26 cellular contexts compared by ENCODE assay signal in the genomic region with DNA sequence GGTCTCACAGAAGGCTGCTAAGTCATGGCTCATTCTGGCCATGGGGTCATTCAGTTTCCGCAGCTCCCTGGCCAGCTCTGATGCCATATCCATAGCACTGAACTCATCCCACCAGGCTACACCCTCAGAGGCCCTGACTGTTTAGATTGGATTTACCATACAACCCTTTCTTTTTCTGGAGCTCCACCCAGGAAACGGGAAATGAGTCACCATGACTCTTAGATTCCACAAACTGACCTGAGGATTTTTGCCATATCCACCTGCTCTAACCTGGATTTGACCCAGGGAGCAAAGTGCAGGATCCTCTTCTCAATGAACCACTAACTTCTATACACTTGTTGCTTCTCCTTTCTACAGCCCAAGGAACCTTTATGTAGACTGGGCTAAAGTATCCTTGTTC. TPM values are rescaled to one million over a fixed set of nuclear protein-coding genes. Genes with fewer than 3 reads are reported as not detected.
DNase-seq lines count a peak whose midpoint lies in the region; ATAC-seq, FAIRE-seq and TF ChIP-seq lines count a peak whose summit lies in the region.
"Had no signal": no experiment of that assay in that cellular context is flagged by ENCODE, and none has a peak within 500 bp of the region (broad histone marks: within the 10 kb centered on the region; RNA-seq: fewer than 3 reads in every experiment).

No MANE protein-coding gene starts in this region.

- H4K20me1 ChIP-seq in PC-9 (ENCODE audit: insufficient read depth), result no peaks in the 10 kb centered on the region

- FAIRE-seq in A549 (lab: Jason Lieb, UNC), result no peak
- FAIRE-seq: astrocyte, GM18507 had no signal

- TF ChIP-seq RAD21 in A549 (conservative IDR thresholded peaks at IDR 0.05 in 1 of 2, IDR thresholded peaks at IDR 0.05 in 1 of 2), result no peak

- no peaks in the 10 kb centered on the region for H3K79me2 ChIP-seq in PC-9 (ENCODE audit: low read depth)

- no peaks in the 10 kb centered on the region for H3K9me2 ChIP-seq in PC-9 (ENCODE audit: insufficient read depth)

- no peak overlapping the region for H2AFZ ChIP-seq in PC-9

- BruUV-seq in PC-9 (replicated peaks; lab: Mats Ljungman, UMichigan), result no TSS peak

- TF ChIP-seq CTCF in A549 (IDR thresholded peaks at IDR 0.05) (no peak), PC-9 (conservative IDR thresholded peaks at IDR 0.05) (no peak)

- ATAC-seq in A549 (peak; percentile 54 to 59; a peak in 4 of 6 replicates), HG03196 (IDR thresholded peaks at IDR 0.05; ENCODE audit: unreplicated experiment) (no peak)
- ATAC-seq in activated T-helper 17 cell treated with anti-CD3 and anti-CD28 coated beads, Interleukin-2, amount 50 U/mL, for 72 hours (replicated peaks), result no peak
- ATAC-seq: activated T-cell treated with anti-CD3 and anti-CD28 coated beads, Interleukin-2, amount 50 U/mL, for 4 hours; heart left ventricle; T-helper 17 cell had no signal

- peaks cover 47% of the 10 kb centered on the region for H3F3A ChIP-seq in PC-9 (ENCODE audit: insufficient read depth, low read depth)

- TF ChIP-seq POLR2A in A549 (IDR thresholded peaks at IDR 0.05; ENCODE audit: low read length), result no peak

- no peak overlapping the region for H3K4me3 Mint-ChIP-seq in activated T-helper 17 cell treated with anti-CD3 and anti-CD28 coated beads, Interleukin-2, amount 50 U/mL, for 72 hours
- H3K4me3 Mint-ChIP-seq: activated naive CD4-positive, alpha-beta T cell treated with anti-CD3 and anti-CD28 coated beads, Interleukin-2, amount 10 ng/mL, durations not matched to agents 7 days and 5 days; activated T-cell treated with anti-CD3 and anti-CD28 coated beads, Interleukin-2, amount 50 U/mL, for 4 hours; CD14-positive monocyte; H9; immature natural killer cell; T-helper 17 cell had no signal

- no peaks in the 10 kb centered on the region for H3K9me3 ChIP-seq in A549
- H3K9me3 ChIP-seq in PC-9 (ENCODE audit: insufficient read depth, low read depth), result peaks cover 6% of the 10 kb centered on the region; the same call in 1 of the 2 replicates
- H3K9me3 ChIP-seq: SJCRH30, vagina had no signal

- no peaks in the 10 kb centered on the region for H3K9me3 Mint-ChIP-seq in activated T-helper 17 cell treated with anti-CD3 and anti-CD28 coated beads, Interleukin-2, amount 50 U/mL, for 72 hours
- H3K9me3 Mint-ChIP-seq: activated naive CD4-positive, alpha-beta T cell treated with anti-CD3 and anti-CD28 coated beads, Interleukin-2, amount 10 ng/mL, durations not matched to agents 7 days and 5 days had no signal

- POLR2A ChIA-PET in A549 (lab: Yijun Ruan, JAX) (no interaction called here), PC-9 (lab: Charles Lee; ENCODE audit: unreplicated experiment) (interaction anchor here (1.0 kb wide), 2 partner anchors 20 to 49 kb away, joined by 4 to 9 read pairs; a partner anchor contains a TSS)

- no peaks in the 10 kb centered on the region for H3K27me3 ChIP-seq in PC-9 (ENCODE audit: insufficient read depth, low read depth)
- H3K27me3 ChIP-seq: SJCRH30, vagina had no signal

- 17% methylated on average over 2 of the region's 2 CpGs for WGBS in A549 (ENCODE audit: missing lambda C conversion rate)

- H3K36me3 ChIP-seq in PC-9 (ENCODE audit: low read depth), result 0 out of 2 replicates have a peak, but pooled peaks cover 12% of the 10 kb centered on the region
- H3K36me3 ChIP-seq: heart left ventricle, SJCRH30, vagina had no signal

- intact Hi-C loops in PC-9 (cut with micrococcal nuclease; ENCODE audit: unreplicated experiment), result loop anchor here (1.0 to 5.0 kb wide), 3 partner anchors 49 to 651 kb away; a partner anchor contains a TSS

- TF ChIP-seq EP300 in A549 (IDR thresholded peaks at IDR 0.05), result no peak

- H3K27me3 Mint-ChIP-seq in activated T-helper 17 cell treated with anti-CD3 and anti-CD28 coated beads, Interleukin-2, amount 50 U/mL, for 72 hours, result peaks cover 30% of the 10 kb centered on the region

- no peaks in the 10 kb centered on the region for H3K4me1 Mint-ChIP-seq in activated T-helper 17 cell treated with anti-CD3 and anti-CD28 coated beads, Interleukin-2, amount 50 U/mL, for 72 hours
- H3K4me1 Mint-ChIP-seq: activated naive CD4-positive, alpha-beta T cell treated with anti-CD3 and anti-CD28 coated beads, Interleukin-2, amount 10 ng/mL, durations not matched to agents 7 days and 5 days; CD14-positive monocyte; H9; immature natural killer cell; T-helper 17 cell had no signal

- peaks cover 15% of the 10 kb centered on the region; the same call in 2 of the 3 replicates for H3K4me1 ChIP-seq in A549
- peaks cover 47% of the 10 kb centered on the region for H3K4me1 ChIP-seq in PC-9 (replicated peaks; ENCODE audit: insufficient read depth)
- H3K4me1 ChIP-seq: heart left ventricle, SJCRH30, vagina had no signal

- CTCF ChIA-PET in A549 (lab: Yijun Ruan, JAX) (interaction anchor here (2.0 kb wide), 1 partner anchor 26 kb away, joined by 9 read pairs; no protein-coding TSS in a partner anchor), PC-9 (lab: Charles Lee) (interaction anchor here (0.7 to 1.8 kb wide), 2 partner anchors 11 to 26 kb away, joined by 3 to 8 read pairs; no protein-coding TSS in a partner anchor)

- H3K4me3 ChIP-seq in A549 (no peak overlapping the region), PC-9 (no peak overlapping the region)
- H3K4me3 ChIP-seq: heart left ventricle, SJCRH30, vagina had no signal

- H3K4me2 ChIP-seq in A549 (peak overlapping the region; percentile 21; the same call in 2 of the 3 replicates), PC-9 (peak overlapping the region; percentile 77)

- no peaks in the 10 kb centered on the region for H3K36me3 Mint-ChIP-seq in activated T-helper 17 cell treated with anti-CD3 and anti-CD28 coated beads, Interleukin-2, amount 50 U/mL, for 72 hours (ENCODE audit: low read depth)
- H3K36me3 Mint-ChIP-seq: activated naive CD4-positive, alpha-beta T cell treated with anti-CD3 and anti-CD28 coated beads, Interleukin-2, amount 10 ng/mL, durations not matched to agents 7 days and 5 days; CD14-positive monocyte; immature natural killer cell had no signal

- H3K27ac Mint-ChIP-seq in activated T-helper 17 cell treated with anti-CD3 and anti-CD28 coated beads, Interleukin-2, amount 50 U/mL, for 72 hours, result no peak overlapping the region
- H3K27ac Mint-ChIP-seq: activated naive CD4-positive, alpha-beta T cell treated with anti-CD3 and anti-CD28 coated beads, Interleukin-2, amount 10 ng/mL, durations not matched to agents 7 days and 5 days; CD14-positive monocyte; H9; T-helper 17 cell had no signal

- DNase-seq in A549 (ENCODE audit: low read depth in 1 of 2, low spot score in 1 of 2) (peak in 1 of 2 experiments; percentile 64), HCEC 1CT (peak; percentile 6), PC-9 (peak; percentile 82 to 98), epithelial cell of prostate (ENCODE audit: low read depth, low spot score) (peak; percentile 55), iPS-NIHi11 (ENCODE audit: low spot score) (no peak), cerebellum (ENCODE audit: low spot score) (no peak)
- DNase-seq: activated naive CD4-positive, alpha-beta T cell treated with anti-CD3 and anti-CD28 coated beads, Interleukin-2, amount 10 ng/mL, durations not matched to agents 7 days and 5 days; activated T-cell treated with anti-CD3 and anti-CD28 coated beads, Interleukin-2, amount 50 U/mL, for 4 hours; H9; heart left ventricle; immature natural killer cell; KG1; NCI-H2081 treated with DMSO at 0.1 percent for 48 hours; NCI-H524 treated with DMSO at 0.1 percent for 48 hours; occipital lobe; retina; stimulated activated CD8-positive, alpha-beta memory T cell treated with anti-CD3 and anti-CD28 coated beads, Interleukin-4, amount 100 ng/mL, for 48 hours; T-helper 17 cell had no signal

- no peak overlapping the region; a peak in 1 of 6 replicates for H3K27ac ChIP-seq in A549
- H3K27ac ChIP-seq in PC-9, result peak overlapping the region; percentile 100
- peak overlapping the region; percentile 92 for H3K27ac ChIP-seq in epithelial cell of prostate
- H3K27ac ChIP-seq: heart left ventricle, HL-60, SJCRH30, vagina had no signal

TF ChIP-seq in A549, 52 proteins besides CTCF, POLR2A, EP300 and RAD21:
- TF ChIP-seq, protein P1, sequence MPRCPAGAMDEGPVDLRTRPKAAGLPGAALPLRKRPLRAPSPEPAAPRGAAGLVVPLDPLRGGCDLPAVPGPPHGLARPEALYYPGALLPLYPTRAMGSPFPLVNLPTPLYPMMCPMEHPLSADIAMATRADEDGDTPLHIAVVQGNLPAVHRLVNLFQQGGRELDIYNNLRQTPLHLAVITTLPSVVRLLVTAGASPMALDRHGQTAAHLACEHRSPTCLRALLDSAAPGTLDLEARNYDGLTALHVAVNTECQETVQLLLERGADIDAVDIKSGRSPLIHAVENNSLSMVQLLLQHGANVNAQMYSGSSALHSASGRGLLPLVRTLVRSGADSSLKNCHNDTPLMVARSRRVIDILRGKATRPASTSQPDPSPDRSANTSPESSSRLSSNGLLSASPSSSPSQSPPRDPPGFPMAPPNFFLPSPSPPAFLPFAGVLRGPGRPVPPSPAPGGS (IDR thresholded peaks at IDR 0.05), result no peak
- TF ChIP-seq FOSB (CRISPR knock-in tag; IDR thresholded peaks at IDR 0.05) (no peak), FOSL2 (IDR thresholded peaks at IDR 0.05) (no peak), FOSL2 (CRISPR knock-in tag; IDR thresholded peaks at IDR 0.05) (peak; percentile 48; the same call in 1 of the 2 replicates)

RNA-seq across cellular contexts. Expression of a gene that starts 20.3 kb away (rescaled TPM):
- polyA plus RNA-seq in A549 (2011; rRNA removed), result 2.3 and 3.7 TPM in 2 replicates
- 4.3 and 4.7 TPM in 2 replicates for polyA plus RNA-seq in A549 (2012; cell fraction: cytosol; rRNA removed)
- polyA plus RNA-seq in A549 (2012; cell fraction: nucleus; rRNA removed), result 3.5 and 4.1 TPM in 2 replicates
- polyA plus RNA-seq in A549 (2017; fragmentation: RNase III; extraction: RNeasy Plus Mini Kit Qiagen cat#74134 plus additional on column Dnase treatment), result 4.6 to 10.1 TPM (median 6.4 TPM) in 3 replicates
- polyA minus RNA-seq in A549 (2011; rRNA and poly(A)+ RNA removed), result 0.78 and 1.3 TPM in 2 replicates
- total RNA-seq in PC-9 (2021), result 107 and 135 TPM in 2 replicates
- not detected for total RNA-seq in activated T-helper 17 cell treated with anti-CD3 and anti-CD28 coated beads, Interleukin-2, amount 50 U/mL, for 72 hours
- total RNA-seq in cerebellum, result 8.3 TPM
- total RNA-seq: activated T-cell treated with anti-CD3 and anti-CD28 coated beads, Interleukin-2, amount 50 U/mL, for 4 hours; SJCRH30; T-helper 17 cell had no signal
- polyA plus RNA-seq: CD14-positive monocyte, immature natural killer cell had no signal

RNA-seq across cellular contexts. Expression of a gene that starts 49.0 kb away (rescaled TPM):
- polyA plus RNA-seq in A549 (2011; rRNA removed), result 33.2 and 34.9 TPM in 2 replicates
- 5.0 and 6.1 TPM in 2 replicates for polyA plus RNA-seq in A549 (2012; cell fraction: cytosol; rRNA removed)
- 3.7 and 6.4 TPM in 2 replicates for polyA plus RNA-seq in A549 (2012; cell fraction: nucleus; rRNA removed)
- 14.2 to 16.9 TPM (median 15.4 TPM) in 3 replicates for polyA plus RNA-seq in A549 (2017; fragmentation: RNase III; extraction: RNeasy Plus Mini Kit Qiagen cat#74134 plus additional on column Dnase treatment)
- 14.0 and 16.2 TPM in 2 replicates for polyA minus RNA-seq in A549 (2011; rRNA and poly(A)+ RNA removed)
- total RNA-seq in PC-9 (2021), result 30.4 and 36.2 TPM in 2 replicates
- 10 to 100 TPM; 13.6 to 22.2 TPM for total RNA-seq in activated T-helper 17 cell treated with anti-CD3 and anti-CD28 coated beads, Interleukin-2, amount 50 U/mL, for 72 hours
- total RNA-seq in cerebellum, result 37.2 TPM

Comparison
In these comparisons a context has a peak if more than half of its experiments do, and no peak if none do; other contexts are left out.
1. ATAC-seq: peak in A549 (2 of 2); none in HG03196 (single experiment) and activated T-helper 17 cell treated with anti-CD3 and anti-CD28 coated beads, Interleukin-2, amount 50 U/mL, for 72 hours (single experiment).
2. DNase-seq: peak in HCEC 1CT (single experiment), PC-9 (2 of 2) and epithelial cell of prostate (single experiment); none in iPS-NIHi11 (single experiment) and cerebellum (single experiment).
3. H3K27ac ChIP-seq: peak in PC-9 (single experiment) and epithelial cell of prostate (single experiment); none in A549 (0 of 2).
4. RNA of a gene that starts 20.3 kb away (total RNA-seq): 107 to 135 TPM in PC-9; 8.3 TPM in cerebellum (single experiment) and not detected in activated T-helper 17 cell treated with anti-CD3 and anti-CD28 coated beads, Interleukin-2, amount 50 U/mL, for 72 hours; every median in the first group is over 10 times any median in the second.